Comparison of ENCODE assay signal across 11 cellular contexts in genomic region chr9:137638680-137639079, GRCh38. TPM values are rescaled to one million over a fixed set of nuclear protein-coding genes. Genes with fewer than 3 reads are reported as not detected.
DNase-seq lines count a peak whose midpoint lies in the region; ATAC-seq and TF ChIP-seq lines count a peak whose summit lies in the region.
"Had no signal": no experiment of that assay in that cellular context is flagged by ENCODE, and none has a peak within 500 bp of the region (broad histone marks: within the 10 kb centered on the region; RNA-seq: fewer than 3 reads in every experiment).

No MANE protein-coding gene starts in this region.

- H2AK9ac ChIP-seq in IMR-90 (replicated peaks; ENCODE audit: low read depth, low read length, poor library complexity): peak overlapping the region; percentile 50

- H2BK15ac ChIP-seq in IMR-90 (ENCODE audit: low read depth, low read length): no peak overlapping the region

- H3K4me2 ChIP-seq in IMR-90 (ENCODE audit: low read depth, low read length): no peak overlapping the region; the same call in 1 of the 2 replicates

- H3K79me1 ChIP-seq in IMR-90 (ENCODE audit: low read depth in 1 of 2, low read length in 2 of 2): peaks cover 20 to 59% of the 10 kb centered on the region in 2 experiments

- no peak for DNase-seq in CD8-positive, alpha-beta memory T cell
- DNase-seq in IMR-90: no peak
- DNase-seq in naive thymus-derived CD8-positive, alpha-beta T cell: no peak
- DNase-seq in iPS-NIHi7 (ENCODE audit: extremely low spot score): no peak
- no peak for DNase-seq in NCI-H82 (lab: John Stamatoyannopoulos, UW)
- DNase-seq: Calu3, NCI-H446, substantia nigra had no signal

- H4K20me1 ChIP-seq in IMR-90 (ENCODE audit: insufficient read depth, low read length): peaks cover 62% of the 10 kb centered on the region

- dilution Hi-C loops in IMR-90 (cut with HindIII; ENCODE audit: low sequenced_read_pairs, unreplicated experiment): no loop called here

- H2BK5ac ChIP-seq in IMR-90 (ENCODE audit: low read depth, low read length, poor library complexity, severe bottlenecking): no peak overlapping the region

- H3K14ac ChIP-seq in IMR-90 (replicated peaks; ENCODE audit: low read depth, low read length): no peak overlapping the region

- peak overlapping the region; percentile 50; the same call in 1 of the 2 replicates for H2AK5ac ChIP-seq in IMR-90 (ENCODE audit: low read depth, low read length)

- intact Hi-C loops in IMR-90 (cut with micrococcal nuclease): no loop called here

- peaks cover 10% of the 10 kb centered on the region for H3K9me1 ChIP-seq in IMR-90 (ENCODE audit: insufficient read depth, low read length)

- H4K91ac ChIP-seq in IMR-90 (ENCODE audit: insufficient read depth, low read depth, low read length): no peak overlapping the region

- no peak overlapping the region for H3K56ac ChIP-seq in IMR-90 (ENCODE audit: extremely low read depth, insufficient read depth, low read length)

- no peaks in the 10 kb centered on the region for H3K9me3 ChIP-seq in CD8-positive, alpha-beta memory T cell (ENCODE audit: low read length)
- H3K9me3 ChIP-seq in IMR-90 (ENCODE audit: control insufficient read depth, insufficient read depth, low read length): no peaks in the 10 kb centered on the region
- H3K9me3 ChIP-seq: Peyer's patch had no signal

- no peaks in the 10 kb centered on the region for H3K36me3 ChIP-seq in CD8-positive, alpha-beta memory T cell (ENCODE audit: insufficient read depth, low read length)
- peaks cover 6% of the 10 kb centered on the region for H3K36me3 ChIP-seq in IMR-90 (ENCODE audit: control insufficient read depth, insufficient read depth, low read length)
- H3K36me3 ChIP-seq: Peyer's patch had no signal

- peak overlapping the region; percentile 59 to 97 (median 84) for H3K27ac Mint-ChIP-seq in CD8-positive, alpha-beta memory T cell
- H3K27ac Mint-ChIP-seq in activated naive CD8-positive, alpha-beta T cell: peak overlapping the region; percentile 89
- peak overlapping the region; percentile 88 to 93 (median 91) for H3K27ac Mint-ChIP-seq in naive thymus-derived CD8-positive, alpha-beta T cell

- H2BK20ac ChIP-seq in IMR-90 (ENCODE audit: low read depth, low read length): no peak overlapping the region

- H4K8ac ChIP-seq in IMR-90 (ENCODE audit: low read depth in 2 of 2, low read length in 2 of 2): 0 out of 4 replicates have a peak overlapping the region, but pooled peaks of 1 of the 2 experiments have one; percentile 17

- peaks cover 50 to 66% (median 62%) of the 10 kb centered on the region in 3 donors for H3K4me1 Mint-ChIP-seq in CD8-positive, alpha-beta memory T cell
- peaks cover 55% of the 10 kb centered on the region for H3K4me1 Mint-ChIP-seq in activated naive CD8-positive, alpha-beta T cell (ENCODE audit: low read depth)
- peaks cover 27 to 71% (median 65%) of the 10 kb centered on the region in 4 donors for H3K4me1 Mint-ChIP-seq in naive thymus-derived CD8-positive, alpha-beta T cell

- no peak overlapping the region for H3K9ac ChIP-seq in IMR-90 (ENCODE audit: low read depth, low read length)

- no peak overlapping the region for H3K27ac ChIP-seq in CD8-positive, alpha-beta memory T cell (ENCODE audit: low read depth, low read length)
- H3K27ac ChIP-seq in IMR-90 (ENCODE audit: insufficient read depth, low read length): no peak overlapping the region

- H3K23ac ChIP-seq in IMR-90 (ENCODE audit: low read depth, low read length): no peak overlapping the region; the same call in 1 of the 2 replicates

- no peaks in the 10 kb centered on the region for H3K27me3 Mint-ChIP-seq in CD8-positive, alpha-beta memory T cell
- no peaks in the 10 kb centered on the region for H3K27me3 Mint-ChIP-seq in activated naive CD8-positive, alpha-beta T cell
- H3K27me3 Mint-ChIP-seq in naive thymus-derived CD8-positive, alpha-beta T cell: no peaks in the 10 kb centered on the region

- no peak for TF ChIP-seq POLR2A in IMR-90 (IDR thresholded peaks at IDR 0.05; ENCODE audit: low read depth, low read length)

- no peak overlapping the region for H3K4me3 ChIP-seq in CD8-positive, alpha-beta memory T cell (ENCODE audit: low read length)
- H3K4me3 ChIP-seq in IMR-90 (ENCODE audit: insufficient read depth, low read depth, low read length): no peak overlapping the region

- 90% methylated on average over 1 of the region's 6 CpGs; no CpG with 5 or more reads in 1 of the 2 experiments for WGBS in IMR-90 (ENCODE audit: extremely low coverage in 2 of 2, insufficient read length in 1 of 2), 2 experiments

- H2BK120ac ChIP-seq in IMR-90 (ENCODE audit: low read depth, low read length): no peak overlapping the region

- H3K4me1 ChIP-seq in CD8-positive, alpha-beta memory T cell (ENCODE audit: insufficient read depth, low read length): peaks cover 21% of the 10 kb centered on the region
- peaks cover 2% of the 10 kb centered on the region; the same call in 1 of the 2 replicates for H3K4me1 ChIP-seq in IMR-90 (ENCODE audit: control insufficient read depth, insufficient read depth, low read length)

- peak overlapping the region; percentile 9 for H2AFZ ChIP-seq in IMR-90 (replicated peaks; ENCODE audit: low read length, poor library complexity)

- no peaks in the 10 kb centered on the region for H3K27me3 ChIP-seq in CD8-positive, alpha-beta memory T cell (ENCODE audit: insufficient read depth, low read length, poor library complexity, severe bottlenecking)
- no peaks in the 10 kb centered on the region for H3K27me3 ChIP-seq in IMR-90 (ENCODE audit: control insufficient read depth, insufficient read depth, low read length)
- H3K27me3 ChIP-seq: Peyer's patch had no signal

- no peaks in the 10 kb centered on the region for H3K9me3 Mint-ChIP-seq in CD8-positive, alpha-beta memory T cell
- no peaks in the 10 kb centered on the region for H3K9me3 Mint-ChIP-seq in activated naive CD8-positive, alpha-beta T cell (ENCODE audit: low read depth)
- H3K9me3 Mint-ChIP-seq in naive thymus-derived CD8-positive, alpha-beta T cell: no peaks in the 10 kb centered on the region

- no peak overlapping the region for H3K18ac ChIP-seq in IMR-90 (ENCODE audit: low read depth, low read length)

- peak overlapping the region; percentile 35; the same call in 1 of the 2 replicates for H4K5ac ChIP-seq in IMR-90 (ENCODE audit: low read depth, low read length)

- ATAC-seq in IMR-90 (ENCODE audit: low read depth) (no peak), HG02938 (IDR thresholded peaks at IDR 0.05; ENCODE audit: unreplicated experiment) (no peak)
- no peak for ATAC-seq in naive thymus-derived CD8-positive, alpha-beta T cell

- in situ Hi-C loops in IMR-90 (cut with MboI; ENCODE audit: low sequenced_read_pairs): no loop called here

- TF ChIP-seq CTCF in IMR-90 (conservative IDR thresholded peaks at IDR 0.05; ENCODE audit: low read depth, low read length): no peak

- POLR2A ChIA-PET in CD8-positive, alpha-beta memory T cell (lab: Charles Lee): no interaction called here
- POLR2A ChIA-PET in IMR-90 (lab: Charles Lee; ENCODE audit: unreplicated experiment): no interaction called here
- POLR2A ChIA-PET in naive thymus-derived CD8-positive, alpha-beta T cell (lab: Charles Lee): no interaction called here

- no peak for TF ChIP-seq RAD21 in IMR-90 (IDR thresholded peaks at IDR 0.05; ENCODE audit: low read length)

- CTCF ChIA-PET in CD8-positive, alpha-beta memory T cell (lab: Charles Lee): no interaction called here
- CTCF ChIA-PET in IMR-90 (lab: Yijun Ruan, JAX): no interaction called here

- H3K36me3 Mint-ChIP-seq in CD8-positive, alpha-beta memory T cell: peaks cover 0 to 32% (median 10%) of the 10 kb centered on the region in 3 donors
- H3K36me3 Mint-ChIP-seq in activated naive CD8-positive, alpha-beta T cell: peaks cover 13% of the 10 kb centered on the region
- H3K36me3 Mint-ChIP-seq in naive thymus-derived CD8-positive, alpha-beta T cell: peaks cover 3 to 36% (median 9%) of the 10 kb centered on the region in 3 donors

- no peak overlapping the region for H3K4ac ChIP-seq in IMR-90 (ENCODE audit: low read depth, low read length)

- no TSS peak for BruUV-seq in IMR-90 (replicated peaks; lab: Mats Ljungman, UMichigan)

- peak overlapping the region; percentile 40 to 88 (median 81) for H3K4me3 Mint-ChIP-seq in CD8-positive, alpha-beta memory T cell
- peak overlapping the region; percentile 85 for H3K4me3 Mint-ChIP-seq in activated naive CD8-positive, alpha-beta T cell
- peak overlapping the region; percentile 76 to 88 (median 82) for H3K4me3 Mint-ChIP-seq in naive thymus-derived CD8-positive, alpha-beta T cell

RNA-seq across cellular contexts. Expression of gene EHMT1, which starts 19.9 kb away (rescaled TPM):
- total RNA-seq in CD8-positive, alpha-beta memory T cell: 10 to 100 TPM; 68.9 to 74.6 TPM
- polyA plus RNA-seq in CD8-positive, alpha-beta memory T cell: 37.0 TPM
- 32.8 and 36.1 TPM in 2 replicates for total RNA-seq in IMR-90 (2012; rRNA removed)
- 35.1 and 39.0 TPM in 2 replicates for polyA plus RNA-seq in IMR-90 (2012; rRNA removed)
- 30.8 and 36.6 TPM in 2 replicates for polyA plus RNA-seq in IMR-90 (2012; cell fraction: cytosol; rRNA removed)
- polyA plus RNA-seq in IMR-90 (2012; cell fraction: nucleus; rRNA removed; ENCODE audit: low replicate concordance): 109 and 195 TPM in 2 replicates
- total RNA-seq in naive thymus-derived CD8-positive, alpha-beta T cell: 100 to 1,000 TPM; 111 to 113 TPM
- 10 to 100 TPM; 20.9 to 34.4 (median 23.0) TPM for polyA plus RNA-seq in naive thymus-derived CD8-positive, alpha-beta T cell

RNA-seq across cellular contexts. Expression of gene ARRDC1, which starts 33.2 kb away (rescaled TPM):
- total RNA-seq in CD8-positive, alpha-beta memory T cell: 10 to 100 TPM; 30.8 to 35.2 TPM
- polyA plus RNA-seq in CD8-positive, alpha-beta memory T cell: 54.4 TPM
- total RNA-seq in IMR-90 (2012; rRNA removed): 7.7 and 7.8 TPM in 2 replicates
- polyA plus RNA-seq in IMR-90 (2012; rRNA removed): 37.8 and 41.4 TPM in 2 replicates
- 19.6 and 40.1 TPM in 2 replicates for polyA plus RNA-seq in IMR-90 (2012; cell fraction: cytosol; rRNA removed)
- polyA plus RNA-seq in IMR-90 (2012; cell fraction: nucleus; rRNA removed; ENCODE audit: low replicate concordance): 177 and 484 TPM in 2 replicates
- 10 to 100 TPM; 83.2 to 86.8 TPM for total RNA-seq in naive thymus-derived CD8-positive, alpha-beta T cell
- 10 to 100 TPM; 27.2 to 42.4 (median 32.9) TPM for polyA plus RNA-seq in naive thymus-derived CD8-positive, alpha-beta T cell

RNA-seq across cellular contexts. Expression of gene ZMYND19, which starts 48.4 kb away (rescaled TPM):
- 10 to 100 TPM; 71.2 to 72.5 TPM for total RNA-seq in CD8-positive, alpha-beta memory T cell
- polyA plus RNA-seq in CD8-positive, alpha-beta memory T cell: 11.2 TPM
- total RNA-seq in IMR-90 (2012; rRNA removed): 14.3 and 16.4 TPM in 2 replicates
- polyA plus RNA-seq in IMR-90 (2012; rRNA removed): 21.4 and 23.1 TPM in 2 replicates
- 24.4 and 24.7 TPM in 2 replicates for polyA plus RNA-seq in IMR-90 (2012; cell fraction: cytosol; rRNA removed)
- polyA plus RNA-seq in IMR-90 (2012; cell fraction: nucleus; rRNA removed; ENCODE audit: low replicate concordance): 41.1 and 61.6 TPM in 2 replicates
- 10 to 100 TPM; 25.5 to 27.5 TPM for total RNA-seq in naive thymus-derived CD8-positive, alpha-beta T cell
- 10 to 100 TPM in 1 of 3 donors, 1 to 10 TPM in 2; 5.5 to 15.7 (median 7.7) TPM for polyA plus RNA-seq in naive thymus-derived CD8-positive, alpha-beta T cell

RNA-seq across cellular contexts. Expression of gene DPH7, which starts 60.0 kb away (rescaled TPM):
- total RNA-seq in CD8-positive, alpha-beta memory T cell: 10 to 100 TPM; 37.3 to 38.2 TPM
- polyA plus RNA-seq in CD8-positive, alpha-beta memory T cell: 31.3 TPM
- 12.2 and 12.5 TPM in 2 replicates for total RNA-seq in IMR-90 (2012; rRNA removed)
- 33.0 and 33.7 TPM in 2 replicates for polyA plus RNA-seq in IMR-90 (2012; rRNA removed)
- 20.7 and 23.8 TPM in 2 replicates for polyA plus RNA-seq in IMR-90 (2012; cell fraction: cytosol; rRNA removed)
- polyA plus RNA-seq in IMR-90 (2012; cell fraction: nucleus; rRNA removed; ENCODE audit: low replicate concordance): 144 and 149 TPM in 2 replicates
- total RNA-seq in naive thymus-derived CD8-positive, alpha-beta T cell: 10 to 100 TPM; 76.9 to 80.7 TPM
- polyA plus RNA-seq in naive thymus-derived CD8-positive, alpha-beta T cell: 10 to 100 TPM; 26.2 to 32.8 (median 29.8) TPM
